ENCODE assay signal across 19 cellular contexts in genomic region chr3:154224366-154224765, GRCh38.
A peak's percentile ranks its signal among the peaks of the same experiment; 100 is the strongest.
DNase-seq lines count a peak whose midpoint lies in the region; ATAC-seq and TF ChIP-seq lines count a peak whose summit lies in the region.
"Had no signal": no experiment of that assay in that cellular context is flagged by ENCODE, and none has a peak within 500 bp of the region (broad histone marks: within the 10 kb centered on the region; RNA-seq: fewer than 3 reads in every experiment).

No MANE protein-coding gene starts in this region.

- no peaks in the 10 kb centered on the region for H3K27me3 Mint-ChIP-seq in Caco-2 (ENCODE audit: insufficient read depth, unreplicated experiment)

- no peaks in the 10 kb centered on the region for H3K9me3 ChIP-seq in Caco-2
- H3K9me3 ChIP-seq: BE2C, SJSA1 had no signal

- TF ChIP-seq CTCF in Caco-2 (IDR thresholded peaks at IDR 0.05; ENCODE audit: insufficient read depth in 1 of 2, low read depth in 1 of 2, low read length in 1 of 2, severe bottlenecking in 1 of 2, unreplicated experiment in 1 of 2) = no peak

- no peaks in the 10 kb centered on the region for H3K9me3 Mint-ChIP-seq in Caco-2 (ENCODE audit: unreplicated experiment)
- H3K9me3 Mint-ChIP-seq: CD8-positive, alpha-beta memory T cell had no signal

- CTCF ChIA-PET in Caco-2 (lab: Charles Lee) = no interaction called here

- intact Hi-C loops in Caco-2 (cut with micrococcal nuclease; ENCODE audit: unreplicated experiment) (no loop called here), sciatic nerve (cut with DNase I) (no loop called here)

- ATAC-seq in esophagus mucosa = peak; percentile 88
- peak; percentile 49 for ATAC-seq in sciatic nerve
- no peak for ATAC-seq in HG02884 (IDR thresholded peaks at IDR 0.05; ENCODE audit: unreplicated experiment)

- no peak overlapping the region for H3K27ac Mint-ChIP-seq in Caco-2 (ENCODE audit: unreplicated experiment)
- H3K27ac Mint-ChIP-seq: CD8-positive, alpha-beta memory T cell had no signal

- H3K36me3 Mint-ChIP-seq in Caco-2 (ENCODE audit: insufficient read depth, unreplicated experiment) = peaks cover 12% of the 10 kb centered on the region
- H3K36me3 Mint-ChIP-seq: CD8-positive, alpha-beta memory T cell had no signal

- H3K36me3 ChIP-seq in Caco-2 (ENCODE audit: control insufficient read depth, insufficient read depth, low read length) = no peaks in the 10 kb centered on the region
- H3K36me3 ChIP-seq: BE2C had no signal

- peak; percentile 47 to 51 for DNase-seq in Caco-2
- peak; percentile 19 for DNase-seq in HuH-7.5 (ENCODE audit: low spot score)
- no peak for DNase-seq in sciatic nerve (ENCODE audit: low spot score)
- no peak for DNase-seq in cerebellum (ENCODE audit: low spot score)
- DNase-seq in NCI-H1436 treated with DMSO at 0.1 percent for 48 hours (lab: John Stamatoyannopoulos, UW) = no peak
- no peak for DNase-seq in NCI-H2196 treated with DMSO at 0.1 percent for 48 hours (lab: John Stamatoyannopoulos, UW; ENCODE audit: unreplicated experiment)
- DNase-seq: BE2C; CD8-positive, alpha-beta memory T cell; GF-D8; KBM-7; NCI-H1417 treated with DMSO at 0.1 percent for 48 hours; NCI-H2029; NCI-H2171; NCI-H446 treated with DMSO at 0.1 percent for 48 hours; NCI-H748 treated with DMSO at 0.1 percent for 48 hours; SW 1271 had no signal

- BruUV-seq in Caco-2 (replicated peaks; lab: Mats Ljungman, UMichigan) = no TSS peak

- H3K4me1 ChIP-seq in Caco-2 = peaks cover 22% of the 10 kb centered on the region
- H3K4me1 ChIP-seq: BE2C had no signal

- peaks cover 12% of the 10 kb centered on the region for H3K4me1 Mint-ChIP-seq in Caco-2 (ENCODE audit: low read depth, unreplicated experiment)
- H3K4me1 Mint-ChIP-seq: CD8-positive, alpha-beta memory T cell had no signal

- POLR2A ChIA-PET in Caco-2 (lab: Charles Lee) = no interaction called here

- H3K27me3 ChIP-seq in Caco-2 (replicated peaks; ENCODE audit: control insufficient read depth, insufficient read depth, low read length) = no peaks in the 10 kb centered on the region
- H3K27me3 ChIP-seq: BE2C, SJSA1 had no signal

- no peak overlapping the region for H3K4me3 ChIP-seq in Caco-2 (ENCODE audit: low read depth, low read length)
- H3K4me3 ChIP-seq: SJSA1 had no signal

- no peak overlapping the region for H3K4me3 Mint-ChIP-seq in Caco-2 (ENCODE audit: unreplicated experiment)
- H3K4me3 Mint-ChIP-seq: CD8-positive, alpha-beta memory T cell had no signal

Comparison
In these comparisons a context has a peak if more than half of its experiments do, and no peak if none do; other contexts are left out.
1. DNase-seq: peak in Caco-2 (2 of 2) and HuH-7.5 (single experiment); none in sciatic nerve (single experiment), cerebellum (single experiment), NCI-H1436 treated with DMSO at 0.1 percent for 48 hours (single experiment) and NCI-H2196 treated with DMSO at 0.1 percent for 48 hours (single experiment).